ENCODE assay signal across 15 cellular contexts in genomic region chr3:149555941-149556340, GRCh38.
DNase-seq lines count a peak whose midpoint lies in the region; ATAC-seq, FAIRE-seq and TF ChIP-seq lines count a peak whose summit lies in the region.
"Had no signal": no experiment of that assay in that cellular context is flagged by ENCODE, and none has a peak within 500 bp of the region (broad histone marks: within the 10 kb centered on the region; RNA-seq: fewer than 3 reads in every experiment).

No MANE protein-coding gene starts in this region.

- no peaks in the 10 kb centered on the region for H4K20me1 ChIP-seq in astrocyte (ENCODE audit: insufficient read depth, low read length)
- peaks cover 7% of the 10 kb centered on the region; the same call in 1 of the 2 replicates for H4K20me1 ChIP-seq in PC-9 (ENCODE audit: insufficient read depth)

- H3K27me3 Mint-ChIP-seq in astrocyte (ENCODE audit: low read depth, unreplicated experiment) = no peaks in the 10 kb centered on the region

- no peaks in the 10 kb centered on the region for H3K36me3 Mint-ChIP-seq in astrocyte (ENCODE audit: low read depth, unreplicated experiment)

- CTCF ChIA-PET in PC-9 (lab: Charles Lee) = no interaction called here

- DNase-seq in Daoy (ENCODE audit: low read depth) = peak; percentile 58
- DNase-seq in astrocyte (ENCODE audit: low read depth) = peak; percentile 83
- DNase-seq in heart left ventricle = peak in 3 of 5 donors; percentile 30 to 72 (median 60)
- no peak for DNase-seq in sigmoid colon
- DNase-seq in UCSD-AML1 (lab: John Stamatoyannopoulos, UW; ENCODE audit: unreplicated experiment) = no peak
- no peak for DNase-seq in NK-92 (lab: John Stamatoyannopoulos, UW; ENCODE audit: unreplicated experiment)
- no peak for DNase-seq in PC-9
- DNase-seq: activated CD4-positive, CD25-positive, alpha-beta regulatory T cell treated with anti-CD3 and anti-CD28 coated beads, Interleukin-2, amount 50 U/mL, for 72 hours; effector memory CD8-positive, alpha-beta T cell; H7; NCI-H2227 treated with DMSO at 0.1 percent for 48 hours; SIG-M5 had no signal

- no peak overlapping the region for H2AFZ ChIP-seq in astrocyte (ENCODE audit: low read depth, low read length)
- H2AFZ ChIP-seq in PC-9 = no peak overlapping the region

- H3K4me2 ChIP-seq in astrocyte (ENCODE audit: low read length) (peak overlapping the region; percentile 68), PC-9 (no peak overlapping the region)

- H3K27me3 ChIP-seq in astrocyte (ENCODE audit: insufficient read depth, low read length) = no peaks in the 10 kb centered on the region
- H3K27me3 ChIP-seq in heart left ventricle = no peaks in the 10 kb centered on the region
- H3K27me3 ChIP-seq in sigmoid colon = no peaks in the 10 kb centered on the region
- H3K27me3 ChIP-seq in PC-9 (ENCODE audit: insufficient read depth, low read depth) = no peaks in the 10 kb centered on the region

- H3K4me1 Mint-ChIP-seq in astrocyte (ENCODE audit: low read depth, unreplicated experiment) = peaks cover 54% of the 10 kb centered on the region

- BruUV-seq in PC-9 (replicated peaks; lab: Mats Ljungman, UMichigan) = no TSS peak

- H3K4me1 ChIP-seq in astrocyte (ENCODE audit: insufficient read depth, low read length) (peaks cover 40% of the 10 kb centered on the region), heart left ventricle (peaks cover 0 to 78% (median 47%) of the 10 kb centered on the region in 12 donors), sigmoid colon (peaks cover 0 to 81% (median 68%) of the 10 kb centered on the region in 4 donors), PC-9 (replicated peaks; ENCODE audit: insufficient read depth) (0 out of 2 replicates have a peak, but pooled peaks cover 13% of the 10 kb centered on the region)

- H3K36me3 ChIP-seq in astrocyte (ENCODE audit: insufficient read depth, low read length) = peaks cover 7% of the 10 kb centered on the region
- no peaks in the 10 kb centered on the region for H3K36me3 ChIP-seq in heart left ventricle
- H3K36me3 ChIP-seq in sigmoid colon = no peaks in the 10 kb centered on the region
- H3K36me3 ChIP-seq in PC-9 (ENCODE audit: low read depth) = 0 out of 2 replicates have a peak, but pooled peaks cover 7% of the 10 kb centered on the region

- no peak for TF ChIP-seq CTCF in astrocyte (IDR thresholded peaks at IDR 0.05; ENCODE audit: insufficient read depth, low read depth, low read length)
- TF ChIP-seq CTCF in heart left ventricle (IDR thresholded peaks at IDR 0.05) = no peak
- TF ChIP-seq CTCF in sigmoid colon (IDR thresholded peaks at IDR 0.05) = no peak
- no peak for TF ChIP-seq CTCF in PC-9 (conservative IDR thresholded peaks at IDR 0.05)

- H3K4me3 ChIP-seq in astrocyte (ENCODE audit: insufficient read depth, low read depth, low read length) (no peak overlapping the region), heart left ventricle (no peak overlapping the region), sigmoid colon (no peak overlapping the region), PC-9 (no peak overlapping the region)

- WGBS in heart left ventricle, 4 donors = 33 to 60% (median 59%) methylated on average over 2 of the region's 2 CpGs
- WGBS in sigmoid colon, 2 donors = 71 to 83% methylated on average over 2 of the region's 2 CpGs

- intact Hi-C loops in heart left ventricle (cut with DNase I) (no loop called here), sigmoid colon (cut with DNase I) (no loop called here), PC-9 (cut with micrococcal nuclease; ENCODE audit: unreplicated experiment) (no loop called here)

- H3K9me3 ChIP-seq in astrocyte (ENCODE audit: insufficient read depth, low read depth, low read length) (no peaks in the 10 kb centered on the region), heart left ventricle (no peaks in the 10 kb centered on the region), sigmoid colon (no peaks in the 10 kb centered on the region), PC-9 (ENCODE audit: insufficient read depth, low read depth) (no peaks in the 10 kb centered on the region)

- H3K9me3 Mint-ChIP-seq in astrocyte (ENCODE audit: unreplicated experiment) = no peaks in the 10 kb centered on the region
- H3K9me3 Mint-ChIP-seq: effector memory CD8-positive, alpha-beta T cell; stimulated activated naive CD8-positive, alpha-beta T cell treated with anti-CD3 and anti-CD28 coated beads, Interleukin-15, Interleukin-2, amounts not matched to agents 100 ng/mL and 50 ng/mL, for 24 hours had no signal

- H3K4me3 Mint-ChIP-seq in astrocyte (ENCODE audit: unreplicated experiment) = peak overlapping the region; percentile 51
- H3K4me3 Mint-ChIP-seq: effector memory CD8-positive, alpha-beta T cell; stimulated activated naive CD8-positive, alpha-beta T cell treated with anti-CD3 and anti-CD28 coated beads, Interleukin-15, Interleukin-2, amounts not matched to agents 100 ng/mL and 50 ng/mL, for 24 hours had no signal

- POLR2A ChIA-PET in PC-9 (lab: Charles Lee; ENCODE audit: unreplicated experiment) = interaction anchor here (0.6 to 0.7 kb wide), 2 partner anchors 32 to 102 kb away, joined by 3 to 8 read pairs; partner anchors contain the start of gene WWTR1

- no peaks in the 10 kb centered on the region for H3K9me2 ChIP-seq in PC-9 (ENCODE audit: insufficient read depth)

- ATAC-seq in heart left ventricle = peak in 2 of 4 donors; percentile 69 to 75
- ATAC-seq in GM21367 (IDR thresholded peaks at IDR 0.05; ENCODE audit: unreplicated experiment) = no peak
- ATAC-seq: effector memory CD8-positive, alpha-beta T cell had no signal

- TF ChIP-seq POLR2A in heart left ventricle (IDR thresholded peaks at IDR 0.05) (no peak), sigmoid colon (IDR thresholded peaks at IDR 0.05) (no peak)

- no peaks in the 10 kb centered on the region; the same call in 1 of the 2 replicates for H3F3A ChIP-seq in PC-9 (ENCODE audit: insufficient read depth, low read depth)

- H3K27ac Mint-ChIP-seq in astrocyte (ENCODE audit: unreplicated experiment) = peak overlapping the region; percentile 77
- H3K27ac Mint-ChIP-seq: effector memory CD8-positive, alpha-beta T cell; stimulated activated naive CD8-positive, alpha-beta T cell treated with anti-CD3 and anti-CD28 coated beads, Interleukin-15, Interleukin-2, amounts not matched to agents 100 ng/mL and 50 ng/mL, for 24 hours had no signal

- H3K79me2 ChIP-seq in astrocyte (ENCODE audit: insufficient read depth, low read length) (peaks cover 73% of the 10 kb centered on the region), PC-9 (ENCODE audit: low read depth) (peaks cover 58% of the 10 kb centered on the region)

- FAIRE-seq in astrocyte (lab: Jason Lieb, UNC) = no peak

- H3K9ac ChIP-seq in astrocyte (ENCODE audit: low read length) = peak overlapping the region; percentile 57

- no peak for TF ChIP-seq EP300 in sigmoid colon (IDR thresholded peaks at IDR 0.05)

- H3K27ac ChIP-seq in astrocyte (ENCODE audit: low read depth, low read length) (peak overlapping the region; percentile 98), heart left ventricle (peak overlapping the region in 8 of 12 donors; percentile 18 to 81 (median 61)), sigmoid colon (peak overlapping the region; percentile 12 to 85 (median 60)), PC-9 (no peak overlapping the region)
- H3K27ac ChIP-seq: C4-2B had no signal

Comparison
In these comparisons a context has a peak if more than half of its experiments do, and no peak if none do; other contexts are left out.
1. DNase-seq: peak in Daoy (single experiment), astrocyte (single experiment) and heart left ventricle (3 of 5); none in sigmoid colon (single experiment), UCSD-AML1 (single experiment), NK-92 (single experiment) and PC-9 (0 of 2).